In genomic region chr16:85460983-85461813, GRCh38 we compare ENCODE assay signal across 8 cellular contexts.
A peak's percentile ranks its signal among the peaks of the same experiment; 100 is the strongest.
DNase-seq lines count a peak whose midpoint lies in the region; ATAC-seq and TF ChIP-seq lines count a peak whose summit lies in the region.

No MANE protein-coding gene starts in this region.

- H3K36me3 ChIP-seq in Caco-2 (ENCODE audit: control insufficient read depth, insufficient read depth, low read length) (no peaks in the 10 kb centered on the region), body of pancreas (replicated peaks in 1 of 2; ENCODE audit: insufficient read depth in 1 of 2, low read depth in 2 of 2) (no peaks in the 10 kb centered on the region)

- TF ChIP-seq CTCF in Caco-2 (IDR thresholded peaks at IDR 0.05; ENCODE audit: insufficient read depth in 1 of 2, low read depth in 1 of 2, low read length in 1 of 2, severe bottlenecking in 1 of 2, unreplicated experiment in 1 of 2), result no peak
- no peak for TF ChIP-seq CTCF in body of pancreas (IDR thresholded peaks at IDR 0.05)
- TF ChIP-seq CTCF in neural crest cell (conservative IDR thresholded peaks at IDR 0.05), result no peak

- no TSS peak for BruUV-seq in Caco-2 (replicated peaks; lab: Mats Ljungman, UMichigan)

- WGBS in body of pancreas, 2 donors, result 73 to 74% methylated on average over 12 to 16 of the region's 16 CpGs

- H3K4me1 Mint-ChIP-seq in Caco-2 (ENCODE audit: low read depth, unreplicated experiment) (peaks cover 25% of the 10 kb centered on the region), neural crest cell (peaks cover 26% of the 10 kb centered on the region)

- H3K27ac Mint-ChIP-seq in Caco-2 (ENCODE audit: unreplicated experiment) (peak overlapping the region; percentile 51), neural crest cell (ENCODE audit: unreplicated experiment) (no peak overlapping the region)

- H3K4me3 ChIP-seq in Caco-2 (ENCODE audit: low read depth, low read length), result no peak overlapping the region
- no peak overlapping the region for H3K4me3 ChIP-seq in body of pancreas

- H3K27ac ChIP-seq in body of pancreas, result peak overlapping the region in 3 of 4 donors; percentile 21 to 32 (median 25)

- ATAC-seq in body of pancreas, result no peak
- no peak for ATAC-seq in HG03280 (IDR thresholded peaks at IDR 0.05; ENCODE audit: unreplicated experiment)
- no peak for ATAC-seq in HG03460 (IDR thresholded peaks at IDR 0.05; ENCODE audit: unreplicated experiment)

- H3K36me3 Mint-ChIP-seq in Caco-2 (ENCODE audit: insufficient read depth, unreplicated experiment) (no peaks in the 10 kb centered on the region), neural crest cell (ENCODE audit: low read depth) (no peaks in the 10 kb centered on the region)

- no peaks in the 10 kb centered on the region for H3K9me3 ChIP-seq in Caco-2
- H3K9me3 ChIP-seq in body of pancreas, result no peaks in the 10 kb centered on the region

- H3K4me1 ChIP-seq in Caco-2 (peaks cover 36% of the 10 kb centered on the region), body of pancreas (peaks cover 54% of the 10 kb centered on the region)

- H3K27me3 Mint-ChIP-seq in Caco-2 (ENCODE audit: insufficient read depth, unreplicated experiment) (no peaks in the 10 kb centered on the region), neural crest cell (ENCODE audit: low read depth) (peaks cover 60% of the 10 kb centered on the region)

- H3K9me3 Mint-ChIP-seq in Caco-2 (ENCODE audit: unreplicated experiment), result no peaks in the 10 kb centered on the region
- no peaks in the 10 kb centered on the region for H3K9me3 Mint-ChIP-seq in neural crest cell

- in situ Hi-C loops in ACHN (cut with HindIII; ENCODE audit: low pct_ligation_motif_present, low pct_unique_long_range_greater_than_20kb, low sequenced_read_pairs), result no loop called here

- H3K4me3 Mint-ChIP-seq in Caco-2 (ENCODE audit: unreplicated experiment), result peak overlapping the region; percentile 69
- peak overlapping the region; percentile 56 for H3K4me3 Mint-ChIP-seq in neural crest cell

- peak in 1 of 2 experiments; percentile 31 for DNase-seq in Caco-2
- DNase-seq in NCI-H1092 (lab: John Stamatoyannopoulos, UW), result peak; percentile 97
- DNase-seq in body of pancreas, result peak in 3 of 4 donors; percentile 36 to 53 (median 44)
- DNase-seq in neural crest cell (ENCODE audit: low read depth, low spot score), result no peak
- DNase-seq in activated CD4-positive, alpha-beta T cell treated with anti-CD3 and anti-CD28 coated beads for 48 hours, result no peak
- no peak for DNase-seq in ACHN

- intact Hi-C loops in Caco-2 (cut with micrococcal nuclease; ENCODE audit: unreplicated experiment) (no loop called here), body of pancreas (cut with DNase I) (no loop called here)

- no peak for TF ChIP-seq POLR2A in body of pancreas (IDR thresholded peaks at IDR 0.05)

- no peaks in the 10 kb centered on the region for H3K27me3 ChIP-seq in Caco-2 (replicated peaks; ENCODE audit: control insufficient read depth, insufficient read depth, low read length)
- no peaks in the 10 kb centered on the region for H3K27me3 ChIP-seq in body of pancreas

- CTCF ChIA-PET in Caco-2 (lab: Charles Lee), result interaction anchor here (0.6 to 2.2 kb wide), 13 partner anchors 9 to 555 kb away, joined by 3 to 9 read pairs (median 4); no protein-coding TSS in a partner anchor

- POLR2A ChIA-PET in Caco-2 (lab: Charles Lee), result interaction anchor here (0.5 to 0.9 kb wide), 4 partner anchors 10 to 250 kb away, joined by 4 to 10 read pairs (median 6); no protein-coding TSS in a partner anchor

Comparison
In these comparisons a context has a peak if more than half of its experiments do, and no peak if none do; other contexts are left out.
1. DNase-seq: peak in NCI-H1092 (single experiment) and body of pancreas (3 of 4); none in neural crest cell (single experiment), activated CD4-positive, alpha-beta T cell treated with anti-CD3 and anti-CD28 coated beads for 48 hours (single experiment) and ACHN (single experiment).